Comparison of ENCODE assay signal across 1 cellular context in the genomic region with DNA sequence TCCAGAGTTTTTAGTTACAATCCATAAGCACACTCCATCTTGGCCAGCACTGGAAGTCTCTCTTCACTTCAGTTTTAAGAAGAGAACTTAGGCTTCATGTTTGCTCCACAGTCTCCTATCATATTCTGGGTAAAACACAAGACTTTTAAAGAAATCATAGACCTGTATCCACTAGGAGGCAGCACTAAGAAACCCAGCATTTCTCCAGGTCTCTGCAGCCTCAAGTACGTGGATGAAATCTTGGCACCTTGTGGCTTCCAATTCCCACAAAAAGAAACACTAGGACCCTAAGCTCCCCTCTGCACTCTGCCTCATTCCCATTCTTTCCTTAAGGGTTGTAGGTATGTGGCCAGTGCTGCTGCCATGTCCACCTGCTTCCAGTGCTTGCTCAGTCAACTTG.
TF ChIP-seq lines count a peak whose summit lies in the region.

No MANE protein-coding gene starts in this region.

TF ChIP-seq in GM23338, 12 proteins besides CTCF, POLR2A, EP300 and RAD21 (continued from another document):
- TF ChIP-seq REST (IDR thresholded peaks at IDR 0.05; ENCODE audit: unreplicated experiment), result no peak
TF ChIP-seq in GM23338: peak in this region for 0.
